Comparison of ENCODE assay signal across 10 cellular contexts in the genomic region with DNA sequence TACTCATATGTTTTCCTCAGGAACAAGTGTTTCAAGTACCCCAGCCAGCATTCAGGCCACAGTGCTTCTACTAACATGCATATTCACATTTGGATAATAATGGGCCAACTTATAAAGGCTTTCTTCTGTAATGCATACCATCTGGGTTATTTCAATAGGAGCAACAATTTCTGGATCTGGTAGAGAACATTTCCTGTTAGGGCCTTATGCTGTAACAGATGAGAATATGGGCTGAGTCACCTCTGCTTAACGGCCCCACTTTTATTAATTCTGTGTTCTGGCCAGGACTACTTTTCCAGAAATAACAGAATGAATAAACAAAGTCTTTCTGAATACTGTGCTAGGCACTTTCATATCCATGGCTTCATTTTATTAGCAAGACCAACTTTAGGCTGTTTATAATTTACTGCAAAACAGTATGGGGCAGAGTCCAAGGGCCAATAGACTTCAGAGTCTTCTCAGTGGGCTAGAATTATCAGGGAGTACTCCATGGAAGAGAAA. TPM values are rescaled to one million over a fixed set of nuclear protein-coding genes. Genes with fewer than 3 reads are reported as not detected.
DNase-seq lines count a peak whose midpoint lies in the region; ATAC-seq and TF ChIP-seq lines count a peak whose summit lies in the region.
"Had no signal": no experiment of that assay in that cellular context is flagged by ENCODE, and none has a peak within 500 bp of the region (broad histone marks: within the 10 kb centered on the region; RNA-seq: fewer than 3 reads in every experiment).

No MANE protein-coding gene starts in this region.

- peaks cover 3% of the 10 kb centered on the region for H3K9me3 Mint-ChIP-seq in nephron

- H3K27ac Mint-ChIP-seq in nephron = peak overlapping the region; percentile 70 to 86 (median 80)

- no peak for ATAC-seq in HG02973 (IDR thresholded peaks at IDR 0.05; ENCODE audit: unreplicated experiment)

- peaks cover 46% of the 10 kb centered on the region for H3K4me1 Mint-ChIP-seq in nephron

- DNase-seq in AG10803 (ENCODE audit: low read depth) (peak; percentile 93), NCI-H446 (lab: John Stamatoyannopoulos, UW) (peak; percentile 45 to 87), epidermal melanocyte (ENCODE audit: insufficient read length, low spot score) (peak; percentile 53), MV-4-11 (lab: John Stamatoyannopoulos, UW) (no peak), mucosa of gallbladder (ENCODE audit: low spot score) (no peak), NCI-H1417 treated with DMSO at 0.1 percent for 48 hours (lab: John Stamatoyannopoulos, UW) (no peak)
- DNase-seq: activated T-cell treated with anti-CD3 and anti-CD28 coated beads, Interleukin-2, amount 50 U/mL, for 1 hour; stimulated activated CD4-positive, alpha-beta T cell treated with anti-CD3 and anti-CD28 coated beads, Interleukin-2, amount 100 ng/mL, for 24 hours had no signal

- H3K4me3 ChIP-seq in AG10803 (ENCODE audit: low read length) = no peak overlapping the region

- H3K27me3 Mint-ChIP-seq in nephron (ENCODE audit: low read depth) = no peaks in the 10 kb centered on the region

- TF ChIP-seq CTCF in AG10803 (conservative IDR thresholded peaks at IDR 0.05; ENCODE audit: low read length) = no peak
- no peak for TF ChIP-seq CTCF in nephron (IDR thresholded peaks at IDR 0.05; ENCODE audit: unreplicated experiment in 3 of 3)

- no peak overlapping the region for H3K4me3 Mint-ChIP-seq in nephron

- H3K36me3 Mint-ChIP-seq in nephron (ENCODE audit: low read depth) = no peaks in the 10 kb centered on the region

RNA-seq across cellular contexts. Expression of gene SSX2IP, which starts 7.9 kb away (rescaled TPM):
- 22.3 TPM for total RNA-seq in mucosa of gallbladder

Comparison
In these comparisons a context has a peak if more than half of its experiments do, and no peak if none do; other contexts are left out.
1. DNase-seq: peak in AG10803 (single experiment), NCI-H446 (2 of 2) and epidermal melanocyte (single experiment); none in MV-4-11 (single experiment), mucosa of gallbladder (single experiment) and NCI-H1417 treated with DMSO at 0.1 percent for 48 hours (single experiment).